In the genomic region with DNA sequence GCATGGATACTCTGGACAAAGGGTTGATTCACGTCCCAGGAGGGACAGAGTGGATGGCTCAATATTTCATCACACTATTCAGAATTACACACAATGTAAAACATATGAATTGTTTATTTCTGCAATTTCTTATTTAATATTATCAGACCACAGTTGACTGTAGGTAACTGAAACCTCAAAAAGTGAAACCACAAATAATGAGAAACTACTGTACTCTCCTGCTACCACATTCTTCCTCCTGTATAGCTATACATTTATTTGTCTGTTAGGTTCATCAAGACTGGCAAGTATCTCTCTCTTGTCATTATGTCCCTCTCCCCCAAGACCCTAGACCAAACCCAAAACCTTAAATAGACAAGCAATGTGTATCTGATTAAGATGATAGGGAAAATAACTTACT, we compare ENCODE assay signal across 26 cellular contexts.
"Had no signal": no experiment of that assay in that cellular context is flagged by ENCODE, and none has a peak within 500 bp of the region (broad histone marks: within the 10 kb centered on the region; RNA-seq: fewer than 3 reads in every experiment).

No MANE protein-coding gene starts in this region.

- H3K27ac ChIP-seq: HL-60, KMS-11, RWPE1 had no signal

- ATAC-seq: K562, Panc1, PC-3, T-cell had no signal

- H3K4me2 ChIP-seq: KMS-11, SK-N-SH had no signal

- H3K4me3 ChIP-seq: K562 had no signal

- H3K9ac ChIP-seq: KMS-11, SK-N-SH had no signal

- H3K9me3 ChIP-seq: SK-N-SH had no signal

- H3K9me2 ChIP-seq: SK-N-SH had no signal

- DNase-seq: MV-4-11; NCI-H1092; NCI-H1105 treated with DMSO at 0.1 percent for 48 hours; NCI-H1417 treated with DMSO at 0.1 percent for 48 hours; NCI-H146; NCI-H187; NCI-H2029; NCI-H2081 treated with DMSO at 0.1 percent for 48 hours; NCI-H2171; NCI-H226; NCI-H446; NCI-H510A; NCI-H524 treated with DMSO at 0.1 percent for 48 hours; NCI-H69; NCI-H774; NK-92 treated with Interleukin-12 subunit alpha and Interleukin-12 subunit beta, amount 100 ng/mL, for 24 hours; PC-3; SHP77; SK-N-SH; SW 1271; T-cell had no signal
